ENCODE assay signal across 9 cellular contexts in genomic region chr15:95557226-95558046, GRCh38.
DNase-seq lines count a peak whose midpoint lies in the region; ATAC-seq and TF ChIP-seq lines count a peak whose summit lies in the region.
"Had no signal": no experiment of that assay in that cellular context is flagged by ENCODE, and none has a peak within 500 bp of the region (broad histone marks: within the 10 kb centered on the region; RNA-seq: fewer than 3 reads in every experiment).

No MANE protein-coding gene starts in this region.

- H3K27ac ChIP-seq in smooth muscle cell (ENCODE audit: low read depth), result peak overlapping the region; percentile 90
- H3K27ac ChIP-seq: upper lobe of left lung had no signal

- peaks cover 15% of the 10 kb centered on the region for H3K4me1 Mint-ChIP-seq in activated T-cell treated with anti-CD3 and anti-CD28 coated beads, Interleukin-2, amount 50 U/mL, for 24 hours (ENCODE audit: low read depth)

- H2AFZ ChIP-seq in smooth muscle cell (ENCODE audit: low read depth), result peak overlapping the region; percentile 75

- H3K36me3 ChIP-seq in smooth muscle cell (ENCODE audit: low read depth), result no peaks in the 10 kb centered on the region
- H3K36me3 ChIP-seq: upper lobe of left lung had no signal

- H3K27me3 Mint-ChIP-seq in activated T-cell treated with anti-CD3 and anti-CD28 coated beads, Interleukin-2, amount 50 U/mL, for 24 hours, result peaks cover 56% of the 10 kb centered on the region

- H3K79me2 ChIP-seq in smooth muscle cell (ENCODE audit: low read depth), result no peaks in the 10 kb centered on the region

- H3K9me3 ChIP-seq in smooth muscle cell (replicated peaks; ENCODE audit: low read depth), result no peaks in the 10 kb centered on the region
- H3K9me3 ChIP-seq: upper lobe of left lung had no signal

- no peaks in the 10 kb centered on the region for H3K9me3 Mint-ChIP-seq in activated T-cell treated with anti-CD3 and anti-CD28 coated beads, Interleukin-2, amount 50 U/mL, for 24 hours

- peak overlapping the region; percentile 50 for H3K27ac Mint-ChIP-seq in activated T-cell treated with anti-CD3 and anti-CD28 coated beads, Interleukin-2, amount 50 U/mL, for 24 hours

- DNase-seq in activated T-cell treated with anti-CD3 and anti-CD28 coated beads, Interleukin-2, amount 50 U/mL, for 24 hours, result no peak
- DNase-seq in activated T-cell treated with anti-CD3 and anti-CD28 coated beads, Interleukin-2, amount 50 U/mL, for 1 hour, result no peak
- peak; percentile 6 to 27 for DNase-seq in SHP77 (lab: John Stamatoyannopoulos, UW)
- peak; percentile 96 for DNase-seq in fibroblast of villous mesenchyme (ENCODE audit: low read depth)
- no peak for DNase-seq in smooth muscle cell (lab: John Stamatoyannopoulos, UW; ENCODE audit: unreplicated experiment)
- no peak for DNase-seq in NCI-H748 treated with DMSO at 0.1 percent for 48 hours (lab: John Stamatoyannopoulos, UW)
- DNase-seq in OCI-M2 (lab: John Stamatoyannopoulos, UW; ENCODE audit: unreplicated experiment), result no peak
- DNase-seq: upper lobe of left lung had no signal

- ATAC-seq in GM18511 (IDR thresholded peaks at IDR 0.05; ENCODE audit: unreplicated experiment), result no peak

- TF ChIP-seq CTCF in fibroblast of villous mesenchyme (IDR thresholded peaks at IDR 0.05; ENCODE audit: insufficient read depth, low read depth, low read length) (no peak), smooth muscle cell (IDR thresholded peaks at IDR 0.05; ENCODE audit: borderline replicate concordance, insufficient read depth, poor library complexity, severe bottlenecking) (no peak)

- H4K20me1 ChIP-seq in smooth muscle cell (ENCODE audit: low read depth), result no peaks in the 10 kb centered on the region

- H3K4me2 ChIP-seq in smooth muscle cell, result peak overlapping the region; percentile 78

- H3K4me3 ChIP-seq in fibroblast of villous mesenchyme (ENCODE audit: low read depth, low read length) (no peak overlapping the region), smooth muscle cell (peak overlapping the region; percentile 4)
- H3K4me3 ChIP-seq: upper lobe of left lung had no signal

- H3F3A ChIP-seq in smooth muscle cell (ENCODE audit: low read depth), result peaks cover 6% of the 10 kb centered on the region

- H3K36me3 Mint-ChIP-seq in activated T-cell treated with anti-CD3 and anti-CD28 coated beads, Interleukin-2, amount 50 U/mL, for 24 hours (ENCODE audit: low read depth), result no peaks in the 10 kb centered on the region

- H3K4me3 Mint-ChIP-seq in activated T-cell treated with anti-CD3 and anti-CD28 coated beads, Interleukin-2, amount 50 U/mL, for 24 hours, result no peak overlapping the region

- peak overlapping the region; percentile 72 for H3K9ac ChIP-seq in smooth muscle cell (ENCODE audit: low read depth)

- peaks cover 14% of the 10 kb centered on the region for H3K4me1 ChIP-seq in smooth muscle cell (ENCODE audit: low read depth)

- 42% methylated on average over 17 of the region's 17 CpGs for WGBS in smooth muscle cell (ENCODE audit: low lambda C conversion rate)

- H3K27me3 ChIP-seq in smooth muscle cell (ENCODE audit: low read depth), result no peaks in the 10 kb centered on the region
- H3K27me3 ChIP-seq: upper lobe of left lung had no signal

Comparison
In these comparisons a context has a peak if more than half of its experiments do, and no peak if none do; other contexts are left out.
1. DNase-seq: peak in SHP77 (2 of 2) and fibroblast of villous mesenchyme (single experiment); none in activated T-cell treated with anti-CD3 and anti-CD28 coated beads, Interleukin-2, amount 50 U/mL, for 24 hours (single experiment), activated T-cell treated with anti-CD3 and anti-CD28 coated beads, Interleukin-2, amount 50 U/mL, for 1 hour (single experiment), smooth muscle cell (single experiment), NCI-H748 treated with DMSO at 0.1 percent for 48 hours (single experiment) and OCI-M2 (single experiment).